ENCODE assay signal across 19 cellular contexts in the genomic region with DNA sequence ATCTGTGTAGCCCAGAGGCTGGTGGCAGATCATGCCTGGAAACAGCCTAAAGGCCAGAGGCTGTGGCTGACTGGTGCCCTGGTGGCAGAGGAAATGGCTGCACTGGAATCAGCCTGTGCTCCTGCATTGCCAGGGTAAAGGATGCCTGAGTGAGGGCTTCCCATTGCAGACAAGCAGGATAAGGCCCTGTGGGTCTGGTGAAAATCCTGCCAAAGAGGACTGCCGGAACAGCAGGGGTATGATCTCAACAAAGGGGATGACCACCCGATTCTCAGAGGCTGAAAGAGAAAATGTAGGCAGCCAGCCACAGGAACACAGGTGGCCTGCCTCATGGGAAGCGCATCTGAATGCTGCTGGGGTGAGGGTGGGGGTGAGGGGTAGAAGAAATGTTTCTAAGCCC. TPM values are rescaled to one million over a fixed set of nuclear protein-coding genes. Genes with fewer than 3 reads are reported as not detected.
DNase-seq lines count a peak whose midpoint lies in the region; ATAC-seq and TF ChIP-seq lines count a peak whose summit lies in the region.
"Had no signal": no experiment of that assay in that cellular context is flagged by ENCODE, and none has a peak within 500 bp of the region (broad histone marks: within the 10 kb centered on the region; RNA-seq: fewer than 3 reads in every experiment).

No MANE protein-coding gene starts in this region.

- DNase-seq in natural killer cell (no peak), CD1c-positive myeloid dendritic cell (ENCODE audit: extremely low spot score) (no peak), substantia nigra (lab: John Stamatoyannopoulos, UW) (no peak)
- DNase-seq: activated CD4-positive, alpha-beta memory T cell treated with anti-CD3 and anti-CD28 coated beads, Interleukin-2, amount 10 ng/mL, durations not matched to agents 7 days and 5 days; activated effector memory CD4-positive, alpha-beta T cell treated with anti-CD3 and anti-CD28 coated beads, Interleukin-2, amount 50 U/mL, for 16 hours; left cardiac atrium; NCI-H1930; NCI-H748 treated with DMSO at 0.1 percent for 48 hours; stimulated activated CD4-positive, alpha-beta T cell treated with anti-CD3 and anti-CD28 coated beads, Interleukin-1b, Interleukin-23, amount 100 ng/mL, for 48 hours; stimulated activated CD8-positive, alpha-beta memory T cell treated with anti-CD3 and anti-CD28 coated beads, Interleukin-4, amount 100 ng/mL, for 48 hours; T-helper 9 cell had no signal

- no peak for TF ChIP-seq POLR2A in GM18505 (IDR thresholded peaks at IDR 0.05; ENCODE audit: borderline replicate concordance, extremely low read depth, insufficient read depth, insufficient read length)

- H3K36me3 Mint-ChIP-seq in natural killer cell = no peaks in the 10 kb centered on the region
- H3K36me3 Mint-ChIP-seq: brain had no signal

- intact Hi-C loops in natural killer cell (cut with micrococcal nuclease) = no loop called here

- peak; percentile 12; the same call in 1 of the 2 replicates for TF ChIP-seq CTCF in GM12874 (IDR thresholded peaks at IDR 0.05; ENCODE audit: insufficient read depth, low read depth, low read length)
- no peak for TF ChIP-seq CTCF in natural killer cell (IDR thresholded peaks at IDR 0.05)

- no peaks in the 10 kb centered on the region for H3K9me3 Mint-ChIP-seq in natural killer cell

- H3K27ac ChIP-seq in angular gyrus (ENCODE audit: low read depth, low read length) = peak overlapping the region; percentile 81
- H3K27ac ChIP-seq in substantia nigra (ENCODE audit: low read depth, low read length, poor library complexity, severe bottlenecking) = no peak overlapping the region

- peak overlapping the region; percentile 83 to 87 for H3K27ac Mint-ChIP-seq in natural killer cell
- H3K27ac Mint-ChIP-seq: activated CD4-positive, alpha-beta memory T cell treated with anti-CD3 and anti-CD28 coated beads, Interleukin-2, amount 10 ng/mL, durations not matched to agents 7 days and 5 days had no signal

- H3K4me1 Mint-ChIP-seq in natural killer cell = peaks cover 62 to 63% of the 10 kb centered on the region in 2 donors

- H3K4me3 Mint-ChIP-seq in natural killer cell = no peak overlapping the region
- H3K4me3 Mint-ChIP-seq: activated CD4-positive, alpha-beta memory T cell treated with anti-CD3 and anti-CD28 coated beads, Interleukin-2, amount 10 ng/mL, durations not matched to agents 7 days and 5 days; brain had no signal

- ATAC-seq in HG02798 (IDR thresholded peaks at IDR 0.05; ENCODE audit: poor library complexity, unreplicated experiment) (peak; percentile 54), natural killer cell (peak in 2 of 3 donors; percentile 35 to 47), GM18505 (IDR thresholded peaks at IDR 0.05; ENCODE audit: unreplicated experiment) (no peak), GM19455 (IDR thresholded peaks at IDR 0.05; ENCODE audit: unreplicated experiment) (no peak)

- H3K27me3 Mint-ChIP-seq in natural killer cell (ENCODE audit: low read depth in 2 of 2) = no peaks in the 10 kb centered on the region

RNA-seq across cellular contexts. Expression of a gene that starts 48.2 kb away (rescaled TPM):
- total RNA-seq in natural killer cell = 1 to 10 TPM in 2 of 3 donors, under 1 TPM in 1; 0.96 to 1.3 (median 1.1) TPM

RNA-seq across cellular contexts. Expression of a gene that starts 48.5 kb away (rescaled TPM):
- 1 to 10 TPM; 2.2 to 4.3 (median 3.8) TPM for total RNA-seq in natural killer cell

RNA-seq across cellular contexts. Expression of a gene that starts 53.8 kb away (rescaled TPM):
- total RNA-seq in natural killer cell = 100 to 1,000 TPM; 307 to 368 (median 333) TPM
- total RNA-seq: LHCN-M2, myocyte had no signal

Comparison
In these comparisons a context has a peak if more than half of its experiments do, and no peak if none do; other contexts are left out.
1. ATAC-seq: peak in HG02798 (single experiment) and natural killer cell (2 of 3); none in GM18505 (single experiment) and GM19455 (single experiment).